In genomic region chr17:12789976-12790805, GRCh38 we compare ENCODE assay signal across 8 cellular contexts. TPM values are rescaled to one million over a fixed set of nuclear protein-coding genes. Genes with fewer than 3 reads are reported as not detected.
DNase-seq lines count a peak whose midpoint lies in the region; ATAC-seq, FAIRE-seq and TF ChIP-seq lines count a peak whose summit lies in the region.

No MANE protein-coding gene starts in this region.

- in situ Hi-C loops in GM12878 (cut with MboI), result no loop called here

- TF ChIP-seq CTCF in GM12878 (IDR thresholded peaks at IDR 0.05 in 2 of 3, conservative IDR thresholded peaks at IDR 0.05 in 1 of 3; ENCODE audit: control insufficient read depth in 2 of 3, extremely low read depth in 1 of 3, insufficient read depth in 1 of 3, low read depth in 3 of 3, low read length in 3 of 3) (no peak), tibial nerve (IDR thresholded peaks at IDR 0.05) (no peak)

- CTCF ChIA-PET in GM12878 (lab: Yijun Ruan, JAX), result no interaction called here

- no peaks in the 10 kb centered on the region; the same call in 1 of the 2 replicates for H3K79me2 ChIP-seq in GM12878 (ENCODE audit: control insufficient read depth, insufficient read depth, low read length)

- POLR2A ChIA-PET in GM12878 (lab: Charles Lee), result no interaction called here

- peak; percentile 78 for DNase-seq in DMS 273 (lab: John Stamatoyannopoulos, UW; ENCODE audit: unreplicated experiment)
- no peak for DNase-seq in GM12878 (ENCODE audit: low read depth, low spot score)
- DNase-seq in left kidney (ENCODE audit: low read depth, low spot score), result peak; percentile 76
- DNase-seq in tibial nerve (ENCODE audit: low spot score in 2 of 2), result no peak
- no peak for DNase-seq in DMS53 (lab: John Stamatoyannopoulos, UW)
- no peak for DNase-seq in D341Med (ENCODE audit: low spot score)

- peaks cover 0 to 3% of the 10 kb centered on the region in 2 experiments; a peak in 1 of 4 replicates for H3K27me3 ChIP-seq in GM12878 (replicated peaks in 1 of 2; ENCODE audit: control insufficient read depth in 2 of 2, insufficient read depth in 2 of 2, low read length in 1 of 2)
- peaks cover 0 to 7% of the 10 kb centered on the region in 2 donors for H3K27me3 ChIP-seq in tibial nerve

- TF ChIP-seq POLR2A in GM12878 (IDR thresholded peaks at IDR 0.05; ENCODE audit: low read depth, low read length), result no peak
- TF ChIP-seq POLR2A in tibial nerve (IDR thresholded peaks at IDR 0.05), result no peak

- H3K4me1 ChIP-seq in GM12878 (ENCODE audit: control insufficient read depth, insufficient read depth, low read length) (peaks cover 10% of the 10 kb centered on the region), tibial nerve (peaks cover 0 to 15% (median 0%) of the 10 kb centered on the region in 4 donors)

- no peak for TF ChIP-seq EP300 in GM12878 (IDR thresholded peaks at IDR 0.05; ENCODE audit: borderline replicate concordance in 1 of 2, control insufficient read depth in 1 of 2, low read depth in 2 of 2, low read length in 2 of 2)
- TF ChIP-seq EP300 in tibial nerve (IDR thresholded peaks at IDR 0.05), result no peak

- RAD21 ChIA-PET in GM12878 (lab: Charles Lee; ENCODE audit: unreplicated experiment), result no interaction called here

- no TSS peak for BruUV-seq in GM12878 (replicated peaks; lab: Mats Ljungman, UMichigan)

- SMC1A ChIA-PET in GM12878 (lab: Charles Lee; ENCODE audit: uncharacterized antibody, unreplicated experiment), result no interaction called here

- intact Hi-C loops in GM12878 (cut with micrococcal nuclease; ENCODE audit: unreplicated experiment), result no loop called here

- H4K20me1 ChIP-seq in GM12878 (ENCODE audit: control insufficient read depth, insufficient read depth), result no peaks in the 10 kb centered on the region

- peak overlapping the region; percentile 77 for H3K4me3 ChIP-seq in GM12878
- peak overlapping the region; percentile 29 to 67 (median 46) for H3K4me3 ChIP-seq in tibial nerve

- H2AFZ ChIP-seq in GM12878 (ENCODE audit: control insufficient read depth, low read depth, low read length), result peak overlapping the region; percentile 80

- WGBS in GM12878 (ENCODE audit: insufficient coverage, insufficient replicate concordance, low lambda C conversion rate, missing lambda C conversion rate), result 15% methylated on average over 40 of the region's 40 CpGs
- WGBS in tibial nerve, 2 donors, result 7 to 8% methylated on average over 40 of the region's 40 CpGs

- peak overlapping the region; percentile 51 for H3K9ac ChIP-seq in GM12878 (ENCODE audit: control insufficient read depth, insufficient read depth, low read length)

- H3K9me3 ChIP-seq in GM12878 (replicated peaks; ENCODE audit: control insufficient read depth, insufficient read depth, low read length), result no peaks in the 10 kb centered on the region
- H3K9me3 ChIP-seq in tibial nerve, result no peaks in the 10 kb centered on the region

- ATAC-seq in HG03439 (IDR thresholded peaks at IDR 0.05; ENCODE audit: unreplicated experiment), result peak; percentile 10
- no peak for ATAC-seq in GM12878
- no peak for ATAC-seq in HG02885 (IDR thresholded peaks at IDR 0.05; ENCODE audit: poor library complexity, unreplicated experiment)

- no peak overlapping the region for H3K27ac ChIP-seq in GM12878 (ENCODE audit: control insufficient read depth, insufficient read depth)
- H3K27ac ChIP-seq in tibial nerve, result peak overlapping the region in 1 of 4 donors; percentile 38

- H3K36me3 ChIP-seq in GM12878 (ENCODE audit: control insufficient read depth in 2 of 2, insufficient read depth in 2 of 2, low read length in 1 of 2), result no peaks in the 10 kb centered on the region
- no peaks in the 10 kb centered on the region for H3K36me3 ChIP-seq in tibial nerve

- no peak for FAIRE-seq in GM12878 (lab: Jason Lieb, UNC)

- no peak for TF ChIP-seq RAD21 in GM12878 (IDR thresholded peaks at IDR 0.05; ENCODE audit: insufficient read depth, low read depth, low read length)

- peak overlapping the region; percentile 87 for H3K4me2 ChIP-seq in GM12878 (ENCODE audit: control insufficient read depth, insufficient read depth)

TF ChIP-seq in GM12878, 131 proteins besides CTCF, POLR2A, EP300 and RAD21:
- TF ChIP-seq TCF3 (IDR thresholded peaks at IDR 0.05; ENCODE audit: borderline replicate concordance, insufficient read depth, low read depth, low read length) (no peak), BMI1 (IDR thresholded peaks at IDR 0.05; ENCODE audit: borderline replicate concordance) (no peak), PML (IDR thresholded peaks at IDR 0.05; ENCODE audit: low read length) (no peak), ATF7 (IDR thresholded peaks at IDR 0.05; ENCODE audit: low read depth) (no peak), MEF2A (IDR thresholded peaks at IDR 0.05; ENCODE audit: insufficient read depth, low read depth, low read length) (no peak), RCOR1 (conservative IDR thresholded peaks at IDR 0.05; ENCODE audit: low read depth, low read length) (no peak), DPF2 (IDR thresholded peaks at IDR 0.05) (no peak), CBX3 (IDR thresholded peaks at IDR 0.05; ENCODE audit: borderline replicate concordance, low read depth) (no peak), IRF3 (IDR thresholded peaks at IDR 0.05) (no peak), IRF4 (IDR thresholded peaks at IDR 0.05; ENCODE audit: low read depth, low read length) (no peak)

RNA-seq across cellular contexts. Expression of gene ARHGAP44, which starts 0.9 kb away (rescaled TPM):
- total RNA-seq in GM12878 (2013; cell fraction: nucleolus; rRNA removed), result 1.3 and 1.7 TPM in 2 replicates
- total RNA-seq in GM12878 (2014; rRNA removed) (0.11 and 0.40 TPM in 2 replicates), GM12878 (2014; rRNA removed; fragmentation: Illumina TruSeq; extraction: Trizol) (0.27 and 0.55 TPM in 2 replicates), GM12878 (2021) (0.61 and 1.1 TPM in 2 replicates), tibial nerve (1 to 10 TPM; 1.6 to 4.6 (median 2.7) TPM)
- polyA plus RNA-seq in GM12878 (2011; ENCODE audit: low read depth), result 2.8 TPM
- polyA plus RNA-seq in GM12878 (2011; rRNA removed) (0.33 and 0.57 TPM in 2 replicates), GM12878 (2014; fragmentation: Illumina TruSeq; extraction: Trizol) (0.35 and 0.40 TPM in 2 replicates), GM12878 (2014; fragmentation: Nextera tagmentation; extraction: Ambion mirVana) (under 1 TPM; 0.11 to 0.13 TPM), GM12878 (2014; rRNA removed) (0.80 and 1.2 TPM in 2 replicates), GM12878 (2016; fragmentation: Nextera tagmentation; extraction: Ambion mirVana) (1 to 10 TPM; 1.1 to 1.2 TPM)
- 0.33 and 0.36 TPM in 2 replicates for polyA plus RNA-seq in GM12878 (2011; cell fraction: cytosol; rRNA removed)
- 0.61 and 0.72 TPM in 2 replicates for polyA plus RNA-seq in GM12878 (2011; cell fraction: nucleus; rRNA removed)
- 5.3 and 5.5 TPM in 2 replicates for polyA plus RNA-seq in GM12878 (2012)
- polyA minus RNA-seq in GM12878 (2011; rRNA and poly(A)+ RNA removed), result 0.80 and 1.9 TPM in 2 replicates
- not detected in 2 replicates for polyA minus RNA-seq in GM12878 (2011; cell fraction: cytosol; rRNA and poly(A)+ RNA removed)
- polyA minus RNA-seq in GM12878 (2011; cell fraction: nucleus; rRNA and poly(A)+ RNA removed), result 1.2 and 1.9 TPM in 2 replicates

Comparison
In these comparisons a context has a peak if more than half of its experiments do, and no peak if none do; other contexts are left out.
1. DNase-seq: peak in DMS 273 (single experiment) and left kidney (single experiment); none in GM12878 (single experiment), tibial nerve (0 of 2), DMS53 (single experiment) and D341Med (single experiment).